In the genomic region with DNA sequence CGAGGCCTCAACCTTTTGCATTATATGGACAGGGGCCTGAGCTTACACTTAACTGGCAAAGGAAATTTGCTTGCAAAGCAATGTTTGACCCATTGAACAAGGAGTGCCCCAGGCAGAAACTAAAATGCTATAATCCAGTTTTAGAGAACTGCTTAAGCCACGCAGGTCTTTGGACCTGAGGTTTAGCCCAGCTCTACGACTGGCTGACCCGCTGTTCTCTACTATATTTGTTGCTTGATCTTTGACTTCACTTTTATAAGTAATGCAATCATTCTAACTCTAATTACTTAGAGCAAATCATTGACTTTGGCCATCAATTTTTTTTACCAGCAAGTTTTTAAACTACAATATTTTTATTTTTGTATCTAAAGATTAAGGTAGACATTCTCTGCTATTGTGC, we compare ENCODE assay signal across 28 cellular contexts.
"Had no signal": no experiment of that assay in that cellular context is flagged by ENCODE, and none has a peak within 500 bp of the region (broad histone marks: within the 10 kb centered on the region; RNA-seq: fewer than 3 reads in every experiment).

No MANE protein-coding gene starts in this region.

- DNase-seq: stimulated activated CD4-positive, alpha-beta T cell treated with anti-CD3 and anti-CD28 coated beads, Interleukin-2, amount 100 ng/mL, for 48 hours; stimulated activated CD4-positive, alpha-beta T cell treated with anti-CD3 and anti-CD28 coated beads, Interleukin-4, amount 100 ng/mL, for 1 hour; stimulated activated CD4-positive, alpha-beta T cell treated with anti-CD3 and anti-CD28 coated beads, Interleukin-4, amount 100 ng/mL, for 24 hours; stimulated activated CD4-positive, alpha-beta T cell treated with anti-CD3 and anti-CD28 coated beads, Interleukin-4, amount 100 ng/mL, for 4 hours; stimulated activated CD8-positive, alpha-beta memory T cell treated with anti-CD3 and anti-CD28 coated beads, Interleukin-4, amount 100 ng/mL, for 48 hours; stimulated activated naive B cell treated with anti-CD40 and anti-IgM and Interleukin-4, amounts not matched to agents 10 μg/mL and 1 μg/mL and 100 μg/mL, for 72 hours; stimulated activated naive CD4-positive, alpha-beta T cell; stimulated activated naive CD4-positive, alpha-beta T cell treated with Interleukin-2 at 50 U/mL for 16 hours; stimulated activated naive CD8-positive, alpha-beta T cell treated with anti-CD3 and anti-CD28 coated beads, Interleukin-15, amount 100 ng/mL, for 72 hours; stimulated activated naive CD8-positive, alpha-beta T cell treated with anti-CD3 and anti-CD28 coated beads, Interleukin-15, Interleukin-2, amounts not matched to agents 100 U/mL and 50 U/mL, for 24 hours; stomach; substantia nigra; testis; thyroid gland; tibial artery; transverse colon; trophoblast cell; upper lobe of left lung; upper lobe of right lung; uterus had no signal

- H3K27ac Mint-ChIP-seq: stimulated activated effector memory CD8-positive, alpha-beta T cell treated with anti-CD3 and anti-CD28 coated beads, Interleukin-12 subunit alpha, Interleukin-12 subunit beta, amount 100 ng/mL, for 72 hours; stimulated activated memory B cell treated with anti-CD40 and anti-IgM and Interleukin-4, amounts not matched to agents 10 μg/mL and 1 μg/mL and 100 μg/mL, for 72 hours; stimulated activated naive B cell treated with anti-CD40 and anti-IgM and Interleukin-4, amounts not matched to agents 10 μg/mL and 1 μg/mL and 100 μg/mL, for 72 hours; stimulated activated naive CD8-positive, alpha-beta T cell treated with anti-CD3 and anti-CD28 coated beads, Interleukin-15, amount 100 ng/mL, for 72 hours; type B pancreatic cell had no signal

- H3K36me3 Mint-ChIP-seq: stimulated activated effector memory CD8-positive, alpha-beta T cell treated with anti-CD3 and anti-CD28 coated beads, Interleukin-12 subunit alpha, Interleukin-12 subunit beta, amount 100 ng/mL, for 72 hours; stimulated activated memory B cell treated with anti-CD40 and anti-IgM and Interleukin-4, amounts not matched to agents 10 μg/mL and 1 μg/mL and 100 μg/mL, for 72 hours; stimulated activated naive B cell treated with anti-CD40 and anti-IgM and Interleukin-4, amounts not matched to agents 10 μg/mL and 1 μg/mL and 100 μg/mL, for 72 hours; type B pancreatic cell had no signal

- H3K27ac ChIP-seq: stomach, suprapubic skin, testis, thoracic aorta, thyroid gland, tibial artery, tibial nerve, transverse colon, upper lobe of left lung, upper lobe of right lung, uterus, vagina had no signal

- H3K4me3 ChIP-seq: stomach, suprapubic skin, testis, thoracic aorta, thyroid gland, tibial artery, tibial nerve, transverse colon, upper lobe of left lung, upper lobe of right lung, uterus, vagina had no signal

- H3K9me3 Mint-ChIP-seq: stimulated activated effector memory CD8-positive, alpha-beta T cell treated with anti-CD3 and anti-CD28 coated beads, Interleukin-12 subunit alpha, Interleukin-12 subunit beta, amount 100 ng/mL, for 72 hours; stimulated activated memory B cell treated with anti-CD40 and anti-IgM and Interleukin-4, amounts not matched to agents 10 μg/mL and 1 μg/mL and 100 μg/mL, for 72 hours; stimulated activated naive CD8-positive, alpha-beta T cell treated with anti-CD3 and anti-CD28 coated beads, Interleukin-15, amount 100 ng/mL, for 72 hours; stimulated activated naive CD8-positive, alpha-beta T cell treated with anti-CD3 and anti-CD28 coated beads, Interleukin-15, Interleukin-2, amounts not matched to agents 100 ng/mL and 50 ng/mL, for 24 hours; type B pancreatic cell had no signal

- H3K36me3 ChIP-seq: stomach, suprapubic skin, thoracic aorta, thyroid gland, tibial artery, tibial nerve, transverse colon, upper lobe of left lung, upper lobe of right lung, uterus, vagina had no signal

- ATAC-seq: stimulated activated memory B cell treated with anti-CD40 and anti-IgM and Interleukin-4, amounts not matched to agents 10 μg/mL and 1 μg/mL and 100 μg/mL, for 72 hours; stimulated activated naive CD8-positive, alpha-beta T cell treated with anti-CD3 and anti-CD28 coated beads, Interleukin-15, amount 100 ng/mL, for 72 hours; upper lobe of right lung had no signal

- H3K27me3 Mint-ChIP-seq: type B pancreatic cell had no signal

- H3K4me3 Mint-ChIP-seq: stimulated activated effector memory CD8-positive, alpha-beta T cell treated with anti-CD3 and anti-CD28 coated beads, Interleukin-12 subunit alpha, Interleukin-12 subunit beta, amount 100 ng/mL, for 72 hours; stimulated activated memory B cell treated with anti-CD40 and anti-IgM and Interleukin-4, amounts not matched to agents 10 μg/mL and 1 μg/mL and 100 μg/mL, for 72 hours; stimulated activated naive B cell treated with anti-CD40 and anti-IgM and Interleukin-4, amounts not matched to agents 10 μg/mL and 1 μg/mL and 100 μg/mL, for 72 hours; stimulated activated naive CD8-positive, alpha-beta T cell treated with anti-CD3 and anti-CD28 coated beads, Interleukin-15, amount 100 ng/mL, for 72 hours; stimulated activated naive CD8-positive, alpha-beta T cell treated with anti-CD3 and anti-CD28 coated beads, Interleukin-15, Interleukin-2, amounts not matched to agents 100 ng/mL and 50 ng/mL, for 24 hours; type B pancreatic cell had no signal

- H3K27me3 ChIP-seq: stomach, suprapubic skin, testis, thyroid gland, tibial artery, tibial nerve, transverse colon, upper lobe of left lung, upper lobe of right lung, uterus, vagina had no signal

- H3K9me3 ChIP-seq: stomach, suprapubic skin, testis, thoracic aorta, thyroid gland, tibial artery, tibial nerve, transverse colon, upper lobe of left lung, upper lobe of right lung, uterus, vagina had no signal
